Comparison of ENCODE assay signal across 8 cellular contexts in the genomic region with DNA sequence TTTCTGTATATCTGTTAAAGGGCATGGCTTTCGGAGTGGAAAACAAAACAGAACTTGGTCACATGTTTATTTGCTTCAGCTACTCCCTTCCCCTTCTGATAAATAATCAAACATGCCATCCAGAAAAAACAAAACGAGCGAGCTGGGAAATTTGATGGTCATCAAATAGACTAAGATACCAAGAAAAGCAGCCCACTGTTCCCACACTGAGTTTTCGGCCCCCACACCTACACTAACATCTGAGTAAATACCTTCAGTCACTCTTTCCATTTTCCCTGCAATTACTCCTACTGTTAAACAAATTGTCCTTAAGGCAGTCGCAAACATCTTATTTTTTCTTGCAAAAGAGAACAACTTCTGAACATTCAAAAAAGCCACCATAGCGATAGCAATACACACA.
DNase-seq lines count a peak whose midpoint lies in the region; ATAC-seq, FAIRE-seq and TF ChIP-seq lines count a peak whose summit lies in the region.

No MANE protein-coding gene starts in this region.

- DNase-seq in T-helper 1 cell = no peak
- no peak for DNase-seq in activated naive CD4-positive, alpha-beta T cell treated with anti-CD3 and anti-CD28 coated beads, Interleukin-2, amount 50 U/mL, for 72 hours (ENCODE audit: low spot score in 2 of 2)
- no peak for DNase-seq in stomach
- DNase-seq in glutamatergic neuron = no peak
- DNase-seq in SK-N-DZ (ENCODE audit: low spot score) = no peak
- no peak for DNase-seq in A172 (ENCODE audit: low spot score)

- H3K4me3 Mint-ChIP-seq in T-helper 1 cell treated with Interleukin-12 subunit alpha and Interleukin-12 subunit beta and Interleukin-4 antibody, amounts not matched to agents 30 μg/mL and 1 μg/mL, for 36 hours = peak overlapping the region; percentile 96
- no peak overlapping the region for H3K4me3 Mint-ChIP-seq in glutamatergic neuron (ENCODE audit: unreplicated experiment)

- peaks cover 13% of the 10 kb centered on the region for H3K27me3 Mint-ChIP-seq in T-helper 1 cell treated with Interleukin-12 subunit alpha and Interleukin-12 subunit beta and Interleukin-4 antibody, amounts not matched to agents 30 μg/mL and 1 μg/mL, for 36 hours (ENCODE audit: low read depth)
- H3K27me3 Mint-ChIP-seq in glutamatergic neuron (ENCODE audit: unreplicated experiment) = no peaks in the 10 kb centered on the region

- peak overlapping the region; percentile 84 to 92 (median 91) for H3K27ac ChIP-seq in stomach

- H3K4me1 ChIP-seq in stomach = peaks cover 36 to 90% (median 58%) of the 10 kb centered on the region in 4 donors

- intact Hi-C loops in stomach (cut with DNase I; ENCODE audit: low total_unique reads) = no loop called here

- H3K9me3 Mint-ChIP-seq in T-helper 1 cell treated with Interleukin-12 subunit alpha and Interleukin-12 subunit beta and Interleukin-4 antibody, amounts not matched to agents 30 μg/mL and 1 μg/mL, for 36 hours = no peaks in the 10 kb centered on the region
- no peaks in the 10 kb centered on the region for H3K9me3 Mint-ChIP-seq in activated naive CD4-positive, alpha-beta T cell treated with anti-CD3 and anti-CD28 coated beads, Interleukin-2, amount 50 U/mL, for 72 hours
- H3K9me3 Mint-ChIP-seq in glutamatergic neuron (ENCODE audit: unreplicated experiment) = no peaks in the 10 kb centered on the region

- peaks cover 52% of the 10 kb centered on the region for H3K4me1 Mint-ChIP-seq in T-helper 1 cell treated with Interleukin-12 subunit alpha and Interleukin-12 subunit beta and Interleukin-4 antibody, amounts not matched to agents 30 μg/mL and 1 μg/mL, for 36 hours (ENCODE audit: low read depth)
- peaks cover 27% of the 10 kb centered on the region for H3K4me1 Mint-ChIP-seq in glutamatergic neuron (ENCODE audit: low read depth, unreplicated experiment)

- H3K36me3 Mint-ChIP-seq in T-helper 1 cell treated with Interleukin-12 subunit alpha and Interleukin-12 subunit beta and Interleukin-4 antibody, amounts not matched to agents 30 μg/mL and 1 μg/mL, for 36 hours (ENCODE audit: low read depth) = peaks cover 4% of the 10 kb centered on the region
- H3K36me3 Mint-ChIP-seq in activated naive CD4-positive, alpha-beta T cell treated with anti-CD3 and anti-CD28 coated beads, Interleukin-2, amount 50 U/mL, for 72 hours = peaks cover 9 to 26% of the 10 kb centered on the region in 2 donors
- H3K36me3 Mint-ChIP-seq in glutamatergic neuron (ENCODE audit: unreplicated experiment) = no peaks in the 10 kb centered on the region

- WGBS in stomach, 5 donors = 2 to 6% (median 4%) methylated on average over 6 of the region's 6 CpGs

- TF ChIP-seq POLR2A in stomach (IDR thresholded peaks at IDR 0.05) = no peak

- ATAC-seq in activated naive CD4-positive, alpha-beta T cell treated with anti-CD3 and anti-CD28 coated beads, Interleukin-2, amount 50 U/mL, for 72 hours = no peak

- peak overlapping the region; percentile 97 for H3K27ac Mint-ChIP-seq in T-helper 1 cell treated with Interleukin-12 subunit alpha and Interleukin-12 subunit beta and Interleukin-4 antibody, amounts not matched to agents 30 μg/mL and 1 μg/mL, for 36 hours
- peak overlapping the region; percentile 97 to 98 for H3K27ac Mint-ChIP-seq in activated naive CD4-positive, alpha-beta T cell treated with anti-CD3 and anti-CD28 coated beads, Interleukin-2, amount 50 U/mL, for 72 hours
- H3K27ac Mint-ChIP-seq in glutamatergic neuron (ENCODE audit: unreplicated experiment) = no peak overlapping the region

- TF ChIP-seq CTCF in stomach (IDR thresholded peaks at IDR 0.05) (no peak), glutamatergic neuron (IDR thresholded peaks at IDR 0.05; ENCODE audit: partially characterized antibody, unreplicated experiment) (no peak)

- FAIRE-seq in islet of Langerhans (lab: Jason Lieb, UNC) = peak; percentile 74

- no peaks in the 10 kb centered on the region for H3K27me3 ChIP-seq in stomach

- no peaks in the 10 kb centered on the region for H3K36me3 ChIP-seq in stomach

- peak overlapping the region; percentile 47 to 55 (median 49) for H3K4me3 ChIP-seq in stomach

- H3K9me3 ChIP-seq in stomach = no peaks in the 10 kb centered on the region

- no peak for TF ChIP-seq EP300 in stomach (IDR thresholded peaks at IDR 0.05)
